15 cellular contexts compared by ENCODE assay signal in the genomic region with DNA sequence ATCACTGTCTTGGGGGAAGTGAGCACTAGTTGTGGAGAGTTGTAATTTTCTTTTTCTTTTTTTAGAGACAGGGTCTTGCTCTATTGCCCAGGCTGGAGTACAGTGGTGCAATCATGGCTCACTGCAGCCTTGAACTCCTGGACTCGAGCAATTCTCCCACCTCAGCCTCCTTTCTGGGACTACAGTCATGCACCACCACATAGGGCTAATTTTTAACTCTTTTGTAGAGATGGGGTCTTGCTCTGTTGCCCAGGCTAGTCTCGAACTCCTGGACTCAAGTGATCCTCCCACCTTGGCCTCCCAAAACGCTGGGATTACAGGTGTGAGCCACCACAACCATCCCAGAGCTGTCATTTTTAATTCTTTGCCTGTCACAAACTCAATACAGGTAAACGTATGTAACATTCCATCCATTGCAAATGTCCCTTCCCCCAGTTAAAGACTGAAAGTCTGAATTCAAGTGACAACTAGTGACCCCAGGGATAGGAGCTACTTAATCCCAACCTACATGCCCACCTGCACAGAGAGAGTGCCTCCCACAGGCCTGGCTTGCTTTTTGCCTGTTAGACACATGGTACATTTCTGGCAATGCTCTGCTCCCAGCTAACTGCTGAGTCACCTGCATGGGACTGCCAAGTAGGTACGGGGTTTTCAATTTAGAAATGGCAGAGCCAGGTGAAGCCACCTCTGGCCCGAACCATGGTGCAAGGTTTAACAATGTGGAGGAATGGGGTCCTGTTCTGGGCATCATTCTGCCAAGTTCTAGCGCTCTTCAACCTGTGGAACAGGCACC.
"Had no signal": no experiment of that assay in that cellular context is flagged by ENCODE, and none has a peak within 500 bp of the region (broad histone marks: within the 10 kb centered on the region; RNA-seq: fewer than 3 reads in every experiment).

No MANE protein-coding gene starts in this region.

- H3K27me3 ChIP-seq: brain microvascular endothelial cell, suprapubic skin had no signal

- H3K36me3 ChIP-seq: brain microvascular endothelial cell, suprapubic skin had no signal

- H3K9ac ChIP-seq: parathyroid adenoma had no signal

- ATAC-seq: left colon; naive thymus-derived CD8-positive, alpha-beta T cell; stimulated activated naive B cell treated with anti-CD40 and anti-IgM and Interleukin-4, amounts not matched to agents 10 μg/mL and 1 μg/mL and 100 μg/mL, for 72 hours had no signal

- FAIRE-seq: endothelial cell of umbilical vein had no signal

- H3K9me3 ChIP-seq: suprapubic skin had no signal

- H3K4me3 ChIP-seq: suprapubic skin had no signal

- H2AFZ ChIP-seq: parathyroid adenoma had no signal

- DNase-seq: activated CD4-positive, alpha-beta T cell treated with anti-CD3 and anti-CD28 coated beads, Interleukin-2, amount 50 U/mL, for 1 hour; activated CD8-positive, alpha-beta memory T cell treated with anti-CD3 and anti-CD28 coated beads for 24 hours; activated naive CD8-positive, alpha-beta T cell treated with anti-CD3 and anti-CD28 coated beads, Interleukin-2, amount 10 ng/mL, durations not matched to agents 7 days and 5 days; brain microvascular endothelial cell; cerebellar nuclear complex; effector CD8-positive, alpha-beta T cell; foreskin melanocyte; left colon; naive thymus-derived CD8-positive, alpha-beta T cell; stimulated activated CD4-positive, alpha-beta T cell treated with anti-CD3 and anti-CD28 coated beads, Interleukin-4, amount 100 ng/mL, for 1 hour; stimulated activated naive B cell treated with anti-CD40 and anti-IgM and Interleukin-4, amounts not matched to agents 10 μg/mL and 1 μg/mL and 100 μg/mL, for 72 hours; trophoblast cell had no signal

- H3K27ac ChIP-seq: brain microvascular endothelial cell, parathyroid adenoma, suprapubic skin had no signal

- H3K4me1 ChIP-seq: parathyroid adenoma had no signal

- H3K79me2 ChIP-seq: parathyroid adenoma had no signal
